28 cellular contexts compared by ENCODE assay signal in the genomic region with DNA sequence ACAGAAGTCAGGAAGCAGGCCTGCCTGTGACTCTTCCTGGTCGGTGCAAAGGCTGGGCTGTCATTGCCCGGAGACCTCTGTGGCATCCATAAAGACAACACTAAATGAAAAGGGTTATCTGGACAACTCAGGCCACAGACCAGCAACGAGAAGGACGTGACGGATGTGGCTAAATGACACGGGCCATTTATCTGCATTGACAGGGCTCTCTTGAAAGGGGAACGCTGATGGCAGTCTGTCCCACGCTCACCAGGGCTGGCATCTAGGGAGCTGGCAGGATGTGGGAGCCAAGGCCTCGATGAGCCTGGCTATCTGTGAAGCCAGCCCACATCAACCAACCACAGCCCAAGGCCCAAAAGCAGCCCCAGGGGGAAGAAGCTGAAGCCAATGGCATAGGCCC. TPM values are rescaled to one million over a fixed set of nuclear protein-coding genes. Genes with fewer than 3 reads are reported as not detected.
"Had no signal": no experiment of that assay in that cellular context is flagged by ENCODE, and none has a peak within 500 bp of the region (broad histone marks: within the 10 kb centered on the region; RNA-seq: fewer than 3 reads in every experiment).

No MANE protein-coding gene starts in this region.

- H3K4me1 Mint-ChIP-seq: activated CD4-positive, alpha-beta T cell treated with anti-CD3 and anti-CD28 coated beads, Interleukin-2, amount 10 ng/mL, durations not matched to agents 7 days and 5 days; activated naive CD8-positive, alpha-beta T cell treated with anti-CD3 and anti-CD28 coated beads, Interleukin-2, amount 50 U/mL, for 24 hours; T-helper 17 cell had no signal

- H3K27me3 Mint-ChIP-seq: IgD-negative memory B cell had no signal

- H3K27ac Mint-ChIP-seq: activated B cell treated with CpG ODN at 0.5 μM for 24 hours; activated CD4-positive, alpha-beta memory T cell treated with anti-CD3 and anti-CD28 coated beads for 36 hours; activated CD4-positive, alpha-beta T cell treated with anti-CD3 and anti-CD28 coated beads, Interleukin-2, amount 10 ng/mL, durations not matched to agents 7 days and 5 days; activated naive CD4-positive, alpha-beta T cell treated with anti-CD3 and anti-CD28 coated beads, Interleukin-2, amount 50 U/mL, for 72 hours; activated naive CD8-positive, alpha-beta T cell treated with anti-CD3 and anti-CD28 coated beads, Interleukin-2, amount 50 U/mL, for 24 hours; IgD-negative memory B cell; T-helper 17 cell had no signal

- H3K4me1 ChIP-seq: Peyer's patch, SJSA1 had no signal

- H3K4me3 ChIP-seq: ascending aorta, body of pancreas, Peyer's patch, SJSA1 had no signal

- H3K36me3 ChIP-seq: ascending aorta, Peyer's patch, SJSA1 had no signal

- H3K4me3 Mint-ChIP-seq: activated B cell treated with CpG ODN at 0.5 μM for 24 hours; activated CD4-positive, alpha-beta memory T cell treated with anti-CD3 and anti-CD28 coated beads for 36 hours; activated CD4-positive, alpha-beta T cell treated with anti-CD3 and anti-CD28 coated beads, Interleukin-2, amount 10 ng/mL, durations not matched to agents 7 days and 5 days; activated naive CD8-positive, alpha-beta T cell treated with anti-CD3 and anti-CD28 coated beads, Interleukin-2, amount 50 U/mL, for 24 hours; activated T-cell treated with anti-CD3 and anti-CD28 coated beads, Interleukin-2, amount 50 U/mL, for 4 hours; IgD-negative memory B cell; T-helper 17 cell had no signal

- DNase-seq: activated B cell treated with CpG ODN at 0.5 μM for 24 hours; activated CD4-positive, alpha-beta memory T cell treated with anti-CD3 and anti-CD28 coated beads for 36 hours; activated CD4-positive, alpha-beta T cell treated with anti-CD3 and anti-CD28 coated beads for 1 hour; activated CD4-positive, alpha-beta T cell treated with anti-CD3 and anti-CD28 coated beads, Interleukin-2, amount 10 ng/mL, durations not matched to agents 7 days and 5 days; activated CD8-positive, alpha-beta memory T cell treated with anti-CD3 and anti-CD28 coated beads for 24 hours; activated effector memory CD4-positive, alpha-beta T cell treated with anti-CD3 and anti-CD28 coated beads, Interleukin-2, amount 50 U/mL, for 16 hours; activated naive CD4-positive, alpha-beta T cell treated with Interleukin-2 at 50 U/mL for 16 hours; activated naive CD8-positive, alpha-beta T cell treated with anti-CD3 and anti-CD28 coated beads, Interleukin-2, amount 50 U/mL, for 24 hours; activated T-cell treated with anti-CD3 and anti-CD28 coated beads, Interleukin-2, amount 50 U/mL, for 4 hours; amniotic stem cell; body of pancreas; MM.1S; NCI-H1105; NCI-H1436; NCI-H1694 treated with DMSO at 0.1 percent for 48 hours; NCI-H2029 treated with DMSO at 0.1 percent for 48 hours; NCI-H345; NCI-H510A; NCI-H526 treated with DMSO at 0.1 percent for 48 hours; Peyer's patch; SHP77; T-helper 17 cell; T1000 had no signal

- H3K9me3 Mint-ChIP-seq: activated B cell treated with CpG ODN at 0.5 μM for 24 hours; activated CD4-positive, alpha-beta memory T cell treated with anti-CD3 and anti-CD28 coated beads for 36 hours; activated CD4-positive, alpha-beta T cell treated with anti-CD3 and anti-CD28 coated beads, Interleukin-2, amount 10 ng/mL, durations not matched to agents 7 days and 5 days; activated naive CD4-positive, alpha-beta T cell treated with anti-CD3 and anti-CD28 coated beads, Interleukin-2, amount 50 U/mL, for 72 hours; activated naive CD8-positive, alpha-beta T cell treated with anti-CD3 and anti-CD28 coated beads, Interleukin-2, amount 50 U/mL, for 24 hours; activated T-cell treated with anti-CD3 and anti-CD28 coated beads, Interleukin-2, amount 50 U/mL, for 4 hours; IgD-negative memory B cell had no signal

- H3K36me3 Mint-ChIP-seq: activated CD4-positive, alpha-beta memory T cell treated with anti-CD3 and anti-CD28 coated beads for 36 hours; activated naive CD4-positive, alpha-beta T cell treated with anti-CD3 and anti-CD28 coated beads, Interleukin-2, amount 50 U/mL, for 72 hours; IgD-negative memory B cell had no signal

- H3K27ac ChIP-seq: body of pancreas, Peyer's patch, SJSA1 had no signal

- H3K27me3 ChIP-seq: ascending aorta, body of pancreas, Peyer's patch, SJSA1 had no signal

- H3K9me3 ChIP-seq: ascending aorta, body of pancreas, Peyer's patch, SJSA1 had no signal

- ATAC-seq: activated naive CD4-positive, alpha-beta T cell treated with anti-CD3 and anti-CD28 coated beads, Interleukin-2, amount 50 U/mL, for 72 hours; activated naive CD8-positive, alpha-beta T cell treated with anti-CD3 and anti-CD28 coated beads, Interleukin-2, amount 50 U/mL, for 24 hours; activated T-cell treated with anti-CD3 and anti-CD28 coated beads, Interleukin-2, amount 50 U/mL, for 4 hours; body of pancreas; SK-N-SH treated with all-trans-retinoic acid at 6 μM for 48 hours; T-helper 17 cell had no signal

RNA-seq across cellular contexts. Expression of a gene that starts 35.1 kb away (rescaled TPM):
- total RNA-seq: activated B cell treated with CpG ODN at 0.5 μM for 24 hours; activated CD4-positive, alpha-beta memory T cell treated with anti-CD3 and anti-CD28 coated beads for 36 hours; activated CD4-positive, alpha-beta T cell treated with anti-CD3 and anti-CD28 coated beads, Interleukin-2, amount 10 ng/mL, durations not matched to agents 7 days and 5 days; activated naive CD4-positive, alpha-beta T cell treated with anti-CD3 and anti-CD28 coated beads, Interleukin-2, amount 50 U/mL, for 72 hours; activated T-cell treated with anti-CD3 and anti-CD28 coated beads, Interleukin-2, amount 50 U/mL, for 4 hours; ascending aorta; body of pancreas; Peyer's patch; SJSA1; T-helper 17 cell had no signal
- polyA plus RNA-seq: IgD-negative memory B cell had no signal
